ENCODE assay signal across 11 cellular contexts in genomic region chr21:44361903-44362302, GRCh38. TPM values are rescaled to one million over a fixed set of nuclear protein-coding genes. Genes with fewer than 3 reads are reported as not detected.
DNase-seq lines count a peak whose midpoint lies in the region; ATAC-seq, FAIRE-seq and TF ChIP-seq lines count a peak whose summit lies in the region.
"Not testable (repeated sequence)": the region's sequence is repeated elsewhere in the genome, so short reads cannot be mapped to it uniquely, and the experiment has no call there.
"Had no signal": no experiment of that assay in that cellular context is flagged by ENCODE, and none has a peak within 500 bp of the region (broad histone marks: within the 10 kb centered on the region; RNA-seq: fewer than 3 reads in every experiment).

No MANE protein-coding gene starts in this region.

- not testable (repeated sequence) for H3K4me2 ChIP-seq in A549; IMR-90 (ENCODE audit: low read depth, low read length); K562 (ENCODE audit: insufficient read depth, low read length); HepG2 (ENCODE audit: low read depth, low read length)
- peak overlapping the region in 6 of 11 experiments; percentile 4 to 97 (median 67); a peak in 8 of 22 replicates for H3K4me2 ChIP-seq in BLaER1 treated with 17β-estradiol and CSF1 and Interleukin-3, amounts not matched to agents 10 nM and 100 nM

- not testable (repeated sequence) for H3K4ac ChIP-seq in IMR-90 (ENCODE audit: low read depth, low read length)

- BruUV-seq in IMR-90 (replicated peaks; lab: Mats Ljungman, UMichigan); K562 (replicated peaks; lab: Mats Ljungman, UMichigan); HepG2 (replicated peaks; lab: Mats Ljungman, UMichigan): not testable (repeated sequence)

- H3K18ac ChIP-seq in IMR-90 (ENCODE audit: low read depth, low read length) = not testable (repeated sequence)

- H2AK5ac ChIP-seq in IMR-90 (ENCODE audit: low read depth, low read length) = not testable (repeated sequence)

- not testable (repeated sequence) for H3K23ac ChIP-seq in IMR-90 (ENCODE audit: low read depth, low read length)

- H3K79me1 ChIP-seq in IMR-90 (ENCODE audit: low read depth in 1 of 2, low read length in 2 of 2) = not testable (repeated sequence)

- H3K9ac ChIP-seq in BLaER1 treated with 17β-estradiol and CSF1 and Interleukin-3, amounts not matched to agents 10 nM and 100 nM; IMR-90 (ENCODE audit: low read depth, low read length); K562 (ENCODE audit: insufficient read depth in 1 of 2, low read depth in 2 of 2, low read length in 2 of 2); HepG2 (ENCODE audit: insufficient read depth, low read depth, low read length): not testable (repeated sequence)

- not testable (repeated sequence) for H2BK15ac ChIP-seq in IMR-90 (ENCODE audit: low read depth, low read length)

- not testable (repeated sequence) for H3K27ac ChIP-seq in A549; IMR-90 (ENCODE audit: insufficient read depth, low read length); K562 (ENCODE audit: extremely low read depth, low read depth, low read length); HepG2 (ENCODE audit: extremely low read length, insufficient read depth, low read length)
- peak overlapping the region in 2 of 11 experiments; percentile 5 to 21; a peak in 1 of 22 replicates for H3K27ac ChIP-seq in BLaER1 treated with 17β-estradiol and CSF1 and Interleukin-3, amounts not matched to agents 10 nM and 100 nM
- peak overlapping the region; percentile 71; the same call in 1 of the 2 replicates for H3K27ac ChIP-seq in HL-60 (replicated peaks)
- H3K27ac ChIP-seq in neutrophil = peak overlapping the region; percentile 94

- not testable (repeated sequence) for H4K8ac ChIP-seq in IMR-90 (ENCODE audit: low read depth in 2 of 2, low read length in 2 of 2)

- POLR2A ChIA-PET in A549 (lab: Yijun Ruan, JAX); IMR-90 (lab: Charles Lee; ENCODE audit: unreplicated experiment); K562 (lab: Yijun Ruan, JAX); HepG2 (lab: Yijun Ruan, JAX): not testable (repeated sequence)

- not testable (repeated sequence) for H3K56ac ChIP-seq in IMR-90 (ENCODE audit: extremely low read depth, insufficient read depth, low read length)

- not testable (repeated sequence) for H3K27me3 ChIP-seq in BLaER1 treated with 17β-estradiol and CSF1 and Interleukin-3, amounts not matched to agents 10 nM and 100 nM; HL-60 (ENCODE audit: insufficient read depth, poor library complexity, severe bottlenecking); IMR-90 (ENCODE audit: control insufficient read depth, insufficient read depth, low read length); neutrophil
- H3K27me3 ChIP-seq in K562 (ENCODE audit: control insufficient read depth in 2 of 2, insufficient read depth in 2 of 2, low read length in 2 of 2) (peaks cover 40 to 75% of the 10 kb centered on the region in 2 experiments; a peak in 4 of 5 replicates), HepG2 (ENCODE audit: control insufficient read depth in 1 of 2, insufficient read depth in 2 of 2, low read length in 2 of 2) (peaks cover 2 to 32% of the 10 kb centered on the region in 2 experiments; a peak in 4 of 5 replicates)

- peaks cover 28 to 79% (median 51%) of the 10 kb centered on the region in 11 experiments for H4K20me1 ChIP-seq in BLaER1 treated with 17β-estradiol and CSF1 and Interleukin-3, amounts not matched to agents 10 nM and 100 nM
- not testable (repeated sequence) for H4K20me1 ChIP-seq in IMR-90 (ENCODE audit: insufficient read depth, low read length); K562 (replicated peaks; ENCODE audit: control insufficient read depth, insufficient read depth, low read length); HepG2 (ENCODE audit: insufficient read depth, low read length)

- H3K9me3 ChIP-seq in A549; IMR-90 (ENCODE audit: control insufficient read depth, insufficient read depth, low read length); K562 (replicated peaks; ENCODE audit: control insufficient read depth, insufficient read depth, low read depth, low read length); HepG2 (ENCODE audit: low read length); neutrophil: not testable (repeated sequence)
- H3K9me3 ChIP-seq in BLaER1 treated with 17β-estradiol and CSF1 and Interleukin-3, amounts not matched to agents 10 nM and 100 nM (replicated peaks in 1 of 11) = peaks cover 0 to 51% (median 37%) of the 10 kb centered on the region in 11 experiments; a peak in 18 of 22 replicates

- not testable (repeated sequence) for TF ChIP-seq EP300 in A549 (IDR thresholded peaks at IDR 0.05); K562 (IDR thresholded peaks at IDR 0.05; ENCODE audit: low read length); HepG2 (IDR thresholded peaks at IDR 0.05; ENCODE audit: low read depth in 2 of 2, low read length in 2 of 2); HepG2 (CRISPR knock-in tag; IDR thresholded peaks at IDR 0.05; ENCODE audit: borderline replicate concordance)

- not testable (repeated sequence) for H3K4me1 ChIP-seq in A549; IMR-90 (ENCODE audit: control insufficient read depth, insufficient read depth, low read length); HepG2 (ENCODE audit: insufficient read depth, low read length)
- H3K4me1 ChIP-seq in BLaER1 treated with 17β-estradiol and CSF1 and Interleukin-3, amounts not matched to agents 10 nM and 100 nM = peaks cover 39 to 80% (median 72%) of the 10 kb centered on the region in 10 experiments
- H3K4me1 ChIP-seq in K562 (replicated peaks in 1 of 2; ENCODE audit: control insufficient read depth in 2 of 2, insufficient read depth in 2 of 2, low read length in 2 of 2) = peaks cover 0 to 10% of the 10 kb centered on the region in 2 experiments; a peak in 1 of 5 replicates
- H3K4me1 ChIP-seq in neutrophil (ENCODE audit: control insufficient read depth in 1 of 2, insufficient read depth in 1 of 2, low read depth in 1 of 2, low read length in 1 of 2) = peaks cover 58 to 59% of the 10 kb centered on the region in 2 experiments

- H3K36me3 ChIP-seq in BLaER1 treated with 17β-estradiol and CSF1 and Interleukin-3, amounts not matched to agents 10 nM and 100 nM = peaks cover 64 to 94% (median 88%) of the 10 kb centered on the region in 11 experiments
- not testable (repeated sequence) for H3K36me3 ChIP-seq in IMR-90 (ENCODE audit: control insufficient read depth, insufficient read depth, low read length); K562 (ENCODE audit: control insufficient read depth, insufficient read depth, low read length); HepG2 (replicated peaks in 1 of 2; ENCODE audit: control insufficient read depth in 1 of 2, insufficient read depth in 2 of 2, low read length in 2 of 2)
- peaks cover 38% of the 10 kb centered on the region for H3K36me3 ChIP-seq in neutrophil

- not testable (repeated sequence) for H2AK9ac ChIP-seq in IMR-90 (replicated peaks; ENCODE audit: low read depth, low read length, poor library complexity)

- H2BK5ac ChIP-seq in IMR-90 (ENCODE audit: low read depth, low read length, poor library complexity, severe bottlenecking) = not testable (repeated sequence)

- not testable (repeated sequence) for H3K4me3 ChIP-seq in A549; BLaER1 treated with 17β-estradiol and CSF1 and Interleukin-3, amounts not matched to agents 10 nM and 100 nM; HL-60 (replicated peaks; ENCODE audit: insufficient read depth, low read length); IMR-90 (ENCODE audit: insufficient read depth, low read depth, low read length); K562; HepG2 (replicated peaks in 1 of 3; ENCODE audit: insufficient read depth in 1 of 3, low read depth in 2 of 3, low read length in 3 of 3); neutrophil (ENCODE audit: low read depth in 1 of 2, low read length in 1 of 2)

- H3K79me2 ChIP-seq in K562 (ENCODE audit: control insufficient read depth, insufficient read depth, low read length); HepG2 (ENCODE audit: insufficient read depth, low read length): not testable (repeated sequence)

- not testable (repeated sequence) for TF ChIP-seq POLR2A in A549 (IDR thresholded peaks at IDR 0.05; ENCODE audit: low read length); IMR-90 (IDR thresholded peaks at IDR 0.05; ENCODE audit: low read depth, low read length); K562 (conservative IDR thresholded peaks at IDR 0.05); HepG2 (IDR thresholded peaks at IDR 0.05; ENCODE audit: insufficient read depth in 1 of 2, low read depth in 2 of 2, low read length in 2 of 2)

- not testable (repeated sequence) for H3K9me1 ChIP-seq in IMR-90 (ENCODE audit: insufficient read depth, low read length); K562 (ENCODE audit: control insufficient read depth, insufficient read depth, low read length)

- not testable (repeated sequence) for H2BK20ac ChIP-seq in IMR-90 (ENCODE audit: low read depth, low read length)

- not testable (repeated sequence) for H3K14ac ChIP-seq in IMR-90 (replicated peaks; ENCODE audit: low read depth, low read length)

- H4K5ac ChIP-seq in IMR-90 (ENCODE audit: low read depth, low read length) = not testable (repeated sequence)

- dilution Hi-C loops in IMR-90 (cut with HindIII; ENCODE audit: low sequenced_read_pairs, unreplicated experiment) = not testable (repeated sequence)

- TF ChIP-seq CTCF in A549 (IDR thresholded peaks at IDR 0.05); HL-60 (IDR thresholded peaks at IDR 0.05; ENCODE audit: insufficient read depth, low read length); IMR-90 (conservative IDR thresholded peaks at IDR 0.05; ENCODE audit: low read depth, low read length); K562 (IDR thresholded peaks at IDR 0.05 in 2 of 3, conservative IDR thresholded peaks at IDR 0.05 in 1 of 3; ENCODE audit: insufficient read depth in 2 of 3, low read depth in 1 of 3, low read length in 3 of 3); HepG2 (CRISPR knock-in tag; IDR thresholded peaks at IDR 0.05); neutrophil (IDR thresholded peaks at IDR 0.05): not testable (repeated sequence)

- in situ Hi-C loops in IMR-90 (cut with MboI; ENCODE audit: low sequenced_read_pairs); K562 (cut with MboI); HepG2 (cut with HindIII; ENCODE audit: extremely low pct_ligation_motif_present, low pct_unique_long_range_greater_than_20kb): not testable (repeated sequence)

- 46% methylated on average over 5 of the region's 5 CpGs for WGBS in A549 (ENCODE audit: missing lambda C conversion rate)
- no CpG with 5 or more reads among the region's 5 CpGs for WGBS in IMR-90 (ENCODE audit: extremely low coverage in 2 of 2, insufficient read length in 1 of 2), 2 experiments
- 4% methylated on average over 5 of the region's 5 CpGs for WGBS in K562 (ENCODE audit: insufficient coverage, low coverage, missing lambda C conversion rate)
- WGBS in HepG2 (ENCODE audit: low lambda C conversion rate) = 32% methylated on average over 5 of the region's 5 CpGs

- not testable (repeated sequence) for ATAC-seq in A549; IMR-90 (ENCODE audit: low read depth); K562; HepG2

- H2AFZ ChIP-seq in IMR-90 (replicated peaks; ENCODE audit: low read length, poor library complexity); K562 (ENCODE audit: low read depth, low read length); HepG2 (ENCODE audit: low read length): not testable (repeated sequence)

- not testable (repeated sequence) for FAIRE-seq in A549 (lab: Jason Lieb, UNC); K562 (lab: Jason Lieb, UNC); HepG2 (lab: Jason Lieb, UNC)

- DNase-seq in A549 (ENCODE audit: low read depth in 1 of 2, low spot score in 1 of 2); HL-60 (ENCODE audit: low read depth in 1 of 2, low spot score in 1 of 2); IMR-90; K562 (ENCODE audit: extremely low read depth in 1 of 4, low spot score in 3 of 4); HepG2 (ENCODE audit: low spot score): not testable (repeated sequence)

- not testable (repeated sequence) for H2BK120ac ChIP-seq in IMR-90 (ENCODE audit: low read depth, low read length)

- intact Hi-C loops in IMR-90 (cut with micrococcal nuclease); K562 (cut with micrococcal nuclease): not testable (repeated sequence)
- intact Hi-C loops in HepG2 (cut with micrococcal nuclease; ENCODE audit: unreplicated experiment) = loop anchor here (10.0 kb wide), 1 partner anchor 73 kb away; no protein-coding TSS in a partner anchor

- CTCF ChIA-PET in A549 (lab: Yijun Ruan, JAX); IMR-90 (lab: Yijun Ruan, JAX); K562 (lab: Yijun Ruan, JAX; ENCODE audit: low intra/inter-chr PET ratio); HepG2 (lab: Yijun Ruan, JAX; ENCODE audit: low intra/inter-chr PET ratio, low total read pairs): not testable (repeated sequence)

- not testable (repeated sequence) for TF ChIP-seq RAD21 in A549 (conservative IDR thresholded peaks at IDR 0.05 in 1 of 2, IDR thresholded peaks at IDR 0.05 in 1 of 2); IMR-90 (IDR thresholded peaks at IDR 0.05; ENCODE audit: low read length); K562 (CRISPR knock-in tag; conservative IDR thresholded peaks at IDR 0.05 in 1 of 2, IDR thresholded peaks at IDR 0.05 in 1 of 2); HepG2 (CRISPR knock-in tag; IDR thresholded peaks at IDR 0.05)

- not testable (repeated sequence) for H4K91ac ChIP-seq in IMR-90 (ENCODE audit: insufficient read depth, low read depth, low read length)

RNA-seq across cellular contexts. Expression of gene TRPM2, which starts 8.5 kb away (rescaled TPM):
- 2.9 and 3.2 TPM in 2 replicates for polyA plus RNA-seq in A549 (2011; rRNA removed)
- 6.3 and 6.7 TPM in 2 replicates for polyA plus RNA-seq in A549 (2012; cell fraction: cytosol; rRNA removed)
- 5.8 and 6.5 TPM in 2 replicates for polyA plus RNA-seq in A549 (2012; cell fraction: nucleus; rRNA removed)
- 5.1 to 7.2 TPM (median 5.5 TPM) in 3 replicates for polyA plus RNA-seq in A549 (2017; fragmentation: RNase III; extraction: RNeasy Plus Mini Kit Qiagen cat#74134 plus additional on column Dnase treatment)
- 1.1 and 1.4 TPM in 2 replicates for polyA minus RNA-seq in A549 (2011; rRNA and poly(A)+ RNA removed)
- not detected in 2 replicates for total RNA-seq in IMR-90 (2012; rRNA removed)
- not detected in 2 replicates for polyA plus RNA-seq in IMR-90 (2012; rRNA removed)
- not detected in 2 replicates for polyA plus RNA-seq in IMR-90 (2012; cell fraction: cytosol; rRNA removed)
- polyA plus RNA-seq in IMR-90 (2012; cell fraction: nucleus; rRNA removed; ENCODE audit: low replicate concordance) = 0.05 TPM in 1 of 2 replicates, not detected in the other
- total RNA-seq in K562 (2011; cell fraction: chromatin; rRNA removed; ENCODE audit: low replicate concordance) = 0.09 and 0.42 TPM in 2 replicates
- 0.13 and 0.17 TPM in 2 replicates for total RNA-seq in K562 (2011; cell fraction: nucleolus; rRNA removed)
- total RNA-seq in K562 (2011; cell fraction: nucleoplasm; rRNA removed) = 0.29 and 0.38 TPM in 2 replicates
- 1.5 and 2.1 TPM in 2 replicates for total RNA-seq in K562 (2014; rRNA removed)
- 0.29 and 0.33 TPM in 2 replicates for total RNA-seq in K562 (2014; rRNA removed; fragmentation: Illumina TruSeq; extraction: Trizol)
- 2.0 and 2.2 TPM in 2 replicates for total RNA-seq in K562 (2015; rRNA removed; fragmentation: Illumina TruSeq; extraction: Trizol)
- total RNA-seq in K562 (2021) = 1.9 and 2.1 TPM in 2 replicates
- polyA plus RNA-seq in K562 (2011; rRNA removed) = 0.34 and 0.36 TPM in 2 replicates
- polyA plus RNA-seq in K562 (2011; cell fraction: cytosol; rRNA removed) = 0.40 and 1.3 TPM in 2 replicates
- polyA plus RNA-seq in K562 (2011; cell fraction: nucleus; rRNA removed) = 0.45 and 0.75 TPM in 2 replicates
- polyA plus RNA-seq in K562 (2012) = 2.1 and 3.8 TPM in 2 replicates
- 0.98 and 1.7 TPM in 2 replicates for polyA plus RNA-seq in K562 (2014; fragmentation: Illumina TruSeq; extraction: Trizol)
- polyA plus RNA-seq in K562 (2014; fragmentation: Nextera tagmentation; extraction: Ambion mirVana) = not detected
- polyA plus RNA-seq in K562 (2014; rRNA removed) = 0.82 and 2.0 TPM in 2 replicates
- 0.11 and 0.36 TPM in 2 replicates for polyA minus RNA-seq in K562 (2011; rRNA and poly(A)+ RNA removed)
- 0.64 and 1.7 TPM in 2 replicates for polyA minus RNA-seq in K562 (2011; cell fraction: cytosol; rRNA and poly(A)+ RNA removed)
- polyA minus RNA-seq in K562 (2011; cell fraction: nucleus; rRNA and poly(A)+ RNA removed) = 0.33 and 0.54 TPM in 2 replicates
- total RNA-seq in HepG2 (2016; rRNA removed; fragmentation: Illumina TruSeq; extraction: Trizol) = 0.07 TPM in 1 of 2 replicates, not detected in the other
- total RNA-seq in HepG2 (2016; cell fraction: cytosol; rRNA removed; fragmentation: Illumina TruSeq; extraction: Trizol; ENCODE audit: low read depth) = not detected in 2 replicates
- 0.09 TPM in 1 of 2 replicates, not detected in the other for total RNA-seq in HepG2 (2016; cell fraction: insoluble cytoplasmic fraction; rRNA removed; fragmentation: Illumina TruSeq; extraction: Trizol)
- total RNA-seq in HepG2 (2016; cell fraction: membrane; rRNA removed; fragmentation: Illumina TruSeq; extraction: Trizol) = 0.14 TPM in 1 of 2 replicates, not detected in the other
- total RNA-seq in HepG2 (2016; cell fraction: nucleus; rRNA removed; fragmentation: Illumina TruSeq; extraction: Trizol) = not detected in 2 replicates
- polyA plus RNA-seq in HepG2 (2011; rRNA removed) = 0.09 and 0.20 TPM in 2 replicates
- 0.05 and 0.06 TPM in 2 replicates for polyA plus RNA-seq in HepG2 (2011; cell fraction: cytosol; rRNA removed)
- polyA plus RNA-seq in HepG2 (2011; cell fraction: nucleus; rRNA removed) = 0.37 and 0.55 TPM in 2 replicates
- polyA plus RNA-seq in HepG2 (2012) = 0.27 and 0.31 TPM in 2 replicates
- 0.08 TPM in 1 of 2 replicates, not detected in the other for polyA plus RNA-seq in HepG2 (2016; cell fraction: cytosol; fragmentation: Illumina TruSeq; extraction: Trizol; ENCODE audit: low read depth)
- 0.14 TPM in 1 of 2 replicates, not detected in the other for polyA plus RNA-seq in HepG2 (2016; cell fraction: insoluble cytoplasmic fraction; fragmentation: Illumina TruSeq; extraction: Trizol; ENCODE audit: low read depth)
- 0.18 TPM in 1 of 2 replicates, not detected in the other for polyA plus RNA-seq in HepG2 (2016; cell fraction: membrane; fragmentation: Illumina TruSeq; extraction: Trizol; ENCODE audit: low read depth)
- 0.11 and 0.37 TPM in 2 replicates for polyA plus RNA-seq in HepG2 (2016; cell fraction: nucleus; fragmentation: Illumina TruSeq; extraction: Trizol; ENCODE audit: insufficient read depth, low read depth)
- 0.02 and 11.4 TPM in 2 replicates for polyA minus RNA-seq in HepG2 (2011; rRNA and poly(A)+ RNA removed; ENCODE audit: low replicate concordance)
- polyA minus RNA-seq in HepG2 (2011; cell fraction: cytosol; rRNA and poly(A)+ RNA removed) = 0.70 TPM in 1 of 2 replicates, not detected in the other
- polyA minus RNA-seq in HepG2 (2011; cell fraction: nucleus; rRNA and poly(A)+ RNA removed) = 0.26 and 0.50 TPM in 2 replicates
- total RNA-seq: Calu3, G401 had no signal
- polyA plus RNA-seq: AG04450, BJ had no signal

RNA-seq across cellular contexts. Expression of gene CFAP410, which starts 22.7 kb away (rescaled TPM):
- polyA plus RNA-seq in A549 (2011; rRNA removed) (3.2 and 3.4 TPM in 2 replicates), A549 (2017; fragmentation: RNase III; extraction: RNeasy Plus Mini Kit Qiagen cat#74134 plus additional on column Dnase treatment) (5.8 to 8.1 TPM (median 7.1 TPM) in 3 replicates), IMR-90 (2012; rRNA removed) (10.3 and 12.4 TPM in 2 replicates), K562 (2011; rRNA removed) (2.3 and 5.5 TPM in 2 replicates), K562 (2014; fragmentation: Illumina TruSeq; extraction: Trizol) (0.52 and 2.1 TPM in 2 replicates), K562 (2014; fragmentation: Nextera tagmentation; extraction: Ambion mirVana) (under 1 TPM; 0.07 to 0.18 TPM), K562 (2014; rRNA removed) (6.5 and 8.1 TPM in 2 replicates), HepG2 (2011; rRNA removed) (8.0 and 13.1 TPM in 2 replicates)
- polyA plus RNA-seq in A549 (2012; cell fraction: cytosol; rRNA removed) = 7.5 and 10.7 TPM in 2 replicates
- 38.4 and 40.3 TPM in 2 replicates for polyA plus RNA-seq in A549 (2012; cell fraction: nucleus; rRNA removed)
- polyA minus RNA-seq in A549 (2011; rRNA and poly(A)+ RNA removed) = 1.2 and 1.3 TPM in 2 replicates
- total RNA-seq in IMR-90 (2012; rRNA removed) (3.3 and 3.8 TPM in 2 replicates), K562 (2014; rRNA removed) (12.6 and 17.3 TPM in 2 replicates), K562 (2014; rRNA removed; fragmentation: Illumina TruSeq; extraction: Trizol) (0.35 and 0.55 TPM in 2 replicates), K562 (2015; rRNA removed; fragmentation: Illumina TruSeq; extraction: Trizol) (2.6 and 2.7 TPM in 2 replicates), K562 (2021) (7.6 and 8.3 TPM in 2 replicates), HepG2 (2016; rRNA removed; fragmentation: Illumina TruSeq; extraction: Trizol) (13.1 and 20.1 TPM in 2 replicates)
- polyA plus RNA-seq in IMR-90 (2012; cell fraction: cytosol; rRNA removed) = 18.3 and 20.2 TPM in 2 replicates
- 43.6 and 107 TPM in 2 replicates for polyA plus RNA-seq in IMR-90 (2012; cell fraction: nucleus; rRNA removed; ENCODE audit: low replicate concordance)
- total RNA-seq in K562 (2011; cell fraction: chromatin; rRNA removed; ENCODE audit: low replicate concordance) = 10.0 and 50.7 TPM in 2 replicates
- total RNA-seq in K562 (2011; cell fraction: nucleolus; rRNA removed) = 29.3 and 41.0 TPM in 2 replicates
- total RNA-seq in K562 (2011; cell fraction: nucleoplasm; rRNA removed) = 13.9 and 21.2 TPM in 2 replicates
- polyA plus RNA-seq in K562 (2011; cell fraction: cytosol; rRNA removed) = 5.7 and 16.5 TPM in 2 replicates
- polyA plus RNA-seq in K562 (2011; cell fraction: nucleus; rRNA removed) = 37.7 and 66.6 TPM in 2 replicates
- polyA plus RNA-seq in K562 (2012) = 6.3 and 16.5 TPM in 2 replicates
- polyA minus RNA-seq in K562 (2011; rRNA and poly(A)+ RNA removed) = 0.57 and 0.91 TPM in 2 replicates
- 2.2 and 2.5 TPM in 2 replicates for polyA minus RNA-seq in K562 (2011; cell fraction: cytosol; rRNA and poly(A)+ RNA removed)
- 9.4 and 10.2 TPM in 2 replicates for polyA minus RNA-seq in K562 (2011; cell fraction: nucleus; rRNA and poly(A)+ RNA removed)
- 16.2 and 18.7 TPM in 2 replicates for total RNA-seq in HepG2 (2016; cell fraction: cytosol; rRNA removed; fragmentation: Illumina TruSeq; extraction: Trizol; ENCODE audit: low read depth)
- 11.7 and 23.2 TPM in 2 replicates for total RNA-seq in HepG2 (2016; cell fraction: insoluble cytoplasmic fraction; rRNA removed; fragmentation: Illumina TruSeq; extraction: Trizol)
- total RNA-seq in HepG2 (2016; cell fraction: membrane; rRNA removed; fragmentation: Illumina TruSeq; extraction: Trizol) = 22.7 and 31.0 TPM in 2 replicates
- 15.4 and 16.3 TPM in 2 replicates for total RNA-seq in HepG2 (2016; cell fraction: nucleus; rRNA removed; fragmentation: Illumina TruSeq; extraction: Trizol)
- 6.8 and 14.6 TPM in 2 replicates for polyA plus RNA-seq in HepG2 (2011; cell fraction: cytosol; rRNA removed)
- 84.7 and 108 TPM in 2 replicates for polyA plus RNA-seq in HepG2 (2011; cell fraction: nucleus; rRNA removed)
- polyA plus RNA-seq in HepG2 (2012) = 7.4 and 9.9 TPM in 2 replicates
- 17.7 and 23.4 TPM in 2 replicates for polyA plus RNA-seq in HepG2 (2016; cell fraction: cytosol; fragmentation: Illumina TruSeq; extraction: Trizol; ENCODE audit: low read depth)
- polyA plus RNA-seq in HepG2 (2016; cell fraction: insoluble cytoplasmic fraction; fragmentation: Illumina TruSeq; extraction: Trizol; ENCODE audit: low read depth) = 12.0 and 13.3 TPM in 2 replicates
- polyA plus RNA-seq in HepG2 (2016; cell fraction: membrane; fragmentation: Illumina TruSeq; extraction: Trizol; ENCODE audit: low read depth) = 19.5 and 21.9 TPM in 2 replicates
- polyA plus RNA-seq in HepG2 (2016; cell fraction: nucleus; fragmentation: Illumina TruSeq; extraction: Trizol; ENCODE audit: insufficient read depth, low read depth) = 26.7 and 31.2 TPM in 2 replicates
- 3.6 and 9.9 TPM in 2 replicates for polyA minus RNA-seq in HepG2 (2011; rRNA and poly(A)+ RNA removed; ENCODE audit: low replicate concordance)
- polyA minus RNA-seq in HepG2 (2011; cell fraction: cytosol; rRNA and poly(A)+ RNA removed) = 3.6 and 4.5 TPM in 2 replicates
- 13.3 and 17.1 TPM in 2 replicates for polyA minus RNA-seq in HepG2 (2011; cell fraction: nucleus; rRNA and poly(A)+ RNA removed)
